1 cellular context compared by ENCODE assay signal in genomic region chr17:17959520-17960361, GRCh38.
TF ChIP-seq lines count a peak whose summit lies in the region.

No MANE protein-coding gene starts in this region.

TF ChIP-seq in GM12878, 131 proteins besides CTCF, POLR2A, EP300 and RAD21 (continued from another document):
- TF ChIP-seq PKNOX1 (IDR thresholded peaks at IDR 0.05) (peak; percentile 13; the same call in 1 of the 2 replicates), SIN3A (IDR thresholded peaks at IDR 0.05; ENCODE audit: low read depth, low read length) (no peak), SKIL (IDR thresholded peaks at IDR 0.05; ENCODE audit: low read depth, poor library complexity, severe bottlenecking) (no peak), SUPT20H (IDR thresholded peaks at IDR 0.05; ENCODE audit: borderline replicate concordance, control insufficient read depth, low read depth, low read length) (no peak), CBX3 (IDR thresholded peaks at IDR 0.05; ENCODE audit: borderline replicate concordance, low read depth) (no peak), ZNF217 (IDR thresholded peaks at IDR 0.05) (no peak), USF1 (IDR thresholded peaks at IDR 0.05; ENCODE audit: borderline replicate concordance, extremely low read length, insufficient read depth, low read depth, low read length) (no peak), NFYA (IDR thresholded peaks at IDR 0.05; ENCODE audit: borderline replicate concordance, low read depth, low read length) (no peak), ETV6 (conservative IDR thresholded peaks at IDR 0.05 in 1 of 2, IDR thresholded peaks at IDR 0.05 in 1 of 2; ENCODE audit: borderline replicate concordance in 1 of 2, low read depth in 1 of 2) (no peak), ZNF24 (IDR thresholded peaks at IDR 0.05) (peak; percentile 96), ZBTB40 (IDR thresholded peaks at IDR 0.05; ENCODE audit: borderline replicate concordance) (0 out of 2 replicates have a peak, but pooled peaks have one; percentile 15), TCF12 (IDR thresholded peaks at IDR 0.05; ENCODE audit: low read depth, low read length) (0 out of 2 replicates have a peak, but pooled peaks have one; percentile 24), MTA2 (IDR thresholded peaks at IDR 0.05; ENCODE audit: low read depth) (0 out of 2 replicates have a peak, but pooled peaks have one; percentile 19), DPF2 (IDR thresholded peaks at IDR 0.05) (0 out of 2 replicates have a peak, but pooled peaks have one; percentile 2), BCLAF1 (IDR thresholded peaks at IDR 0.05) (no peak), ESRRA (IDR thresholded peaks at IDR 0.05; ENCODE audit: low read length) (no peak), CEBPZ (IDR thresholded peaks at IDR 0.05; ENCODE audit: low read depth, low read length) (no peak), MEF2A (IDR thresholded peaks at IDR 0.05; ENCODE audit: insufficient read depth, low read depth, low read length) (no peak), CBFB (IDR thresholded peaks at IDR 0.05; ENCODE audit: low read depth) (peak; percentile 33; the same call in 1 of the 2 replicates), IKZF2 (IDR thresholded peaks at IDR 0.05) (peak; percentile 20 to 25; a peak in 2 of 4 replicates), ZNF384 (IDR thresholded peaks at IDR 0.05; ENCODE audit: borderline replicate concordance, low read depth, low read length) (peak; percentile 48; the same call in 1 of the 2 replicates), MLLT1 (IDR thresholded peaks at IDR 0.05) (peak; percentile 97), RELB (IDR thresholded peaks at IDR 0.05; ENCODE audit: low read depth) (peak; percentile 17; the same call in 1 of the 2 replicates), ZSCAN29 (IDR thresholded peaks at IDR 0.05) (0 out of 2 replicates have a peak, but pooled peaks have one; percentile 15), SREBF2 (IDR thresholded peaks at IDR 0.05; ENCODE audit: low read length) (peak; percentile 82)
